ENCODE assay signal across 24 cellular contexts in genomic region chr20:36501367-36502006, GRCh38. TPM values are rescaled to one million over a fixed set of nuclear protein-coding genes. Genes with fewer than 3 reads are reported as not detected.
DNase-seq lines count a peak whose midpoint lies in the region; ATAC-seq and TF ChIP-seq lines count a peak whose summit lies in the region.
"Had no signal": no experiment of that assay in that cellular context is flagged by ENCODE, and none has a peak within 500 bp of the region (broad histone marks: within the 10 kb centered on the region; RNA-seq: fewer than 3 reads in every experiment).

No MANE protein-coding gene starts in this region.

- H3K9me3 Mint-ChIP-seq in T-cell, result no peaks in the 10 kb centered on the region
- H3K9me3 Mint-ChIP-seq in naive thymus-derived CD8-positive, alpha-beta T cell, result no peaks in the 10 kb centered on the region
- H3K9me3 Mint-ChIP-seq: CD8-positive, alpha-beta memory T cell; effector memory CD8-positive, alpha-beta T cell had no signal

- CTCF ChIA-PET in GM10248 (lab: Yijun Ruan, JAX) (interaction anchor here (1.0 to 3.0 kb wide), 8 partner anchors 9 to 299 kb away, joined by 3 to 13 read pairs (median 3); no protein-coding TSS in a partner anchor), T-cell (lab: Charles Lee) (interaction anchor here in 1 of 2 donors (0.6 kb wide), 1 partner anchor 103 kb away, joined by 9 read pairs; no protein-coding TSS in a partner anchor)

- DNase-seq in activated effector memory CD4-positive, alpha-beta T cell treated with anti-CD3 and anti-CD28 coated beads, Interleukin-2, amount 50 U/mL, for 16 hours, result peak; percentile 66
- no peak for DNase-seq in activated effector memory CD4-positive, alpha-beta T cell treated with Interleukin-2 at 50 U/mL for 16 hours
- peak; percentile 57 for DNase-seq in GM10248 (ENCODE audit: extremely low spot score)
- no peak for DNase-seq in T-cell
- DNase-seq in naive thymus-derived CD8-positive, alpha-beta T cell, result no peak
- DNase-seq in pons (ENCODE audit: low spot score), result no peak
- no peak for DNase-seq in NOMO-1 treated with dmso at 0.1 percent for 144 hours (lab: John Stamatoyannopoulos, UW; ENCODE audit: unreplicated experiment)
- DNase-seq: activated CD8-positive, alpha-beta memory T cell treated with anti-CD3 and anti-CD28 coated beads for 24 hours; activated gamma-delta T cell; CD8-positive, alpha-beta memory T cell; DMS53; effector memory CD8-positive, alpha-beta T cell; H7; MV-4-11; NCI-H187; NCI-H345; NCI-H82; nucleus accumbens; PC-9; retina; SIG-M5; T-helper 1 cell had no signal

- no peak for TF ChIP-seq CTCF in GM10248 (IDR thresholded peaks at IDR 0.05; ENCODE audit: control extremely low read depth, extremely low read depth, low read depth, missing control alignments)

- no peaks in the 10 kb centered on the region for H3K27me3 Mint-ChIP-seq in T-cell
- H3K27me3 Mint-ChIP-seq in naive thymus-derived CD8-positive, alpha-beta T cell, result no peaks in the 10 kb centered on the region
- H3K27me3 Mint-ChIP-seq: CD8-positive, alpha-beta memory T cell; effector memory CD8-positive, alpha-beta T cell had no signal

- H3K36me3 Mint-ChIP-seq in T-cell, result peaks cover 30% of the 10 kb centered on the region
- peaks cover 0 to 59% (median 3%) of the 10 kb centered on the region in 3 donors for H3K36me3 Mint-ChIP-seq in naive thymus-derived CD8-positive, alpha-beta T cell

- no peak overlapping the region for H3K4me3 Mint-ChIP-seq in T-cell
- no peak overlapping the region for H3K4me3 Mint-ChIP-seq in naive thymus-derived CD8-positive, alpha-beta T cell
- H3K4me3 Mint-ChIP-seq: CD8-positive, alpha-beta memory T cell; effector memory CD8-positive, alpha-beta T cell had no signal

- peak in 1 of 4 experiments; percentile 53 for ATAC-seq in T-cell (replicated peaks in 1 of 4)
- peak in 1 of 2 donors; percentile 18 for ATAC-seq in naive thymus-derived CD8-positive, alpha-beta T cell
- no peak for ATAC-seq in HG03039 (IDR thresholded peaks at IDR 0.05; ENCODE audit: unreplicated experiment)
- ATAC-seq: effector memory CD8-positive, alpha-beta T cell; gastrocnemius medialis had no signal

- POLR2A ChIA-PET in GM10248 (lab: Yijun Ruan, JAX), result no interaction called here
- POLR2A ChIA-PET in T-cell (lab: Charles Lee), result interaction anchor here in 1 of 2 donors (0.7 kb wide), 1 partner anchor 70 kb away, joined by 7 read pairs; no protein-coding TSS in a partner anchor
- POLR2A ChIA-PET in naive thymus-derived CD8-positive, alpha-beta T cell (lab: Charles Lee), result interaction anchor here (1.1 kb wide), 1 partner anchor 28 kb away, joined by 3 read pairs; no protein-coding TSS in a partner anchor

- peaks cover 7 to 15% (median 15%) of the 10 kb centered on the region in 3 donors for H3K4me1 Mint-ChIP-seq in T-cell
- H3K4me1 Mint-ChIP-seq in naive thymus-derived CD8-positive, alpha-beta T cell, result peaks cover 3 to 11% (median 9%) of the 10 kb centered on the region in 4 donors

- peak overlapping the region; percentile 31 to 61 for H3K27ac Mint-ChIP-seq in T-cell
- H3K27ac Mint-ChIP-seq in naive thymus-derived CD8-positive, alpha-beta T cell, result peak overlapping the region in 8 of 10 donors; percentile 13 to 74 (median 40)

RNA-seq across cellular contexts. Expression of gene MYL9, which starts 39.8 kb away (rescaled TPM):
- 1 to 10 TPM in 4 of 5 donors, not detected in 1; 1.3 to 2.8 (median 1.7) TPM for total RNA-seq in T-cell
- not detected for total RNA-seq in naive thymus-derived CD8-positive, alpha-beta T cell
- polyA plus RNA-seq in naive thymus-derived CD8-positive, alpha-beta T cell, result under 1 TPM in 1 of 3 donors, not detected in 2; 0.05 TPM
- total RNA-seq: CD8-positive, alpha-beta memory T cell had no signal
- polyA plus RNA-seq: CD8-positive, alpha-beta memory T cell had no signal

Comparison
In these comparisons a context has a peak if more than half of its experiments do, and no peak if none do; other contexts are left out.
1. DNase-seq: peak in activated effector memory CD4-positive, alpha-beta T cell treated with anti-CD3 and anti-CD28 coated beads, Interleukin-2, amount 50 U/mL, for 16 hours (single experiment) and GM10248 (single experiment); none in activated effector memory CD4-positive, alpha-beta T cell treated with Interleukin-2 at 50 U/mL for 16 hours (single experiment), T-cell (0 of 34), naive thymus-derived CD8-positive, alpha-beta T cell (0 of 10), pons (single experiment) and NOMO-1 treated with dmso at 0.1 percent for 144 hours (single experiment).